ENCODE assay signal across 13 cellular contexts in the genomic region with DNA sequence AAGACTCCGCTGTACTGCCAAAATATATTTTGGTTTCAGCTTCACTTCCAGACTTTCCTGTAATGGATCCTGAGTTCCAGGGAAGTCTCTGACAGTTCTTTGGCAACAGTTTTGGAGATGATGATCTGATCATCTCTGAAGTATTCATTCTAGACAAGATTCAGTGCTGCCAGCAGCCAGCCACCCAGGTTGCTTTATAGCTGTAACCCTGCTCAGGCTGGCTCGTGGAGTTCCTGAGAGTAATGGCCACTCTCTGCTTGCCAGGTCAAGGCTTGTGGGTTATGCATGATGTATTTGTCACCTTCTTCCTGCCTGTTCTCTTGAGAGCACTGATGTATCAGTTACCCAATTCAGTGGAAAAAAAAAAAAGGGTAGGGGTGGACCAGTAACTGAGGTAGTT.
DNase-seq lines count a peak whose midpoint lies in the region; ATAC-seq lines count a peak whose summit lies in the region.
"Had no signal": no experiment of that assay in that cellular context is flagged by ENCODE, and none has a peak within 500 bp of the region (broad histone marks: within the 10 kb centered on the region; RNA-seq: fewer than 3 reads in every experiment).

No MANE protein-coding gene starts in this region.

- POLR2A ChIA-PET in activated CD8-positive, alpha-beta T cell treated with anti-CD3 and anti-CD28 coated beads, Interleukin-2, amount 10 ng/mL, durations not matched to agents 7 days and 5 days (lab: Charles Lee), result no interaction called here

- peak; percentile 25 for DNase-seq in A172 (ENCODE audit: low spot score)
- DNase-seq in RKO (ENCODE audit: low spot score), result peak; percentile 9
- peak; percentile 56 for DNase-seq in glomerular visceral epithelial cell (ENCODE audit: extremely low spot score)
- DNase-seq in activated CD8-positive, alpha-beta T cell treated with anti-CD3 and anti-CD28 coated beads, Interleukin-2, amount 10 ng/mL, durations not matched to agents 7 days and 5 days, result no peak
- DNase-seq in NCI-H510A treated with DMSO at 0.1 percent for 48 hours (lab: John Stamatoyannopoulos, UW), result no peak
- no peak for DNase-seq in activated CD4-positive, alpha-beta T cell treated with anti-CD3 and anti-CD28 coated beads for 48 hours
- no peak for DNase-seq in Ammon's horn (ENCODE audit: low spot score)
- DNase-seq: DMS153, NCI-H2081 treated with DMSO at 0.1 percent for 48 hours, trophoblast cell, WERI-Rb-1 had no signal

- H3K4me3 Mint-ChIP-seq in activated CD8-positive, alpha-beta T cell treated with anti-CD3 and anti-CD28 coated beads, Interleukin-2, amount 10 ng/mL, durations not matched to agents 7 days and 5 days, result no peak overlapping the region
- H3K4me3 Mint-ChIP-seq: dendritic cell treated with granulocyte-macrophage colony-stimulating factor and Interleukin-4, amounts not matched to agents 40 ng/mL and 50 ng/mL, for 4 days had no signal

- peaks cover 29% of the 10 kb centered on the region for H3K36me3 Mint-ChIP-seq in activated CD8-positive, alpha-beta T cell treated with anti-CD3 and anti-CD28 coated beads, Interleukin-2, amount 10 ng/mL, durations not matched to agents 7 days and 5 days (ENCODE audit: low read depth)

- ATAC-seq in GM18861 (IDR thresholded peaks at IDR 0.05; ENCODE audit: unreplicated experiment), result peak; percentile 54
- no peak for ATAC-seq in activated CD8-positive, alpha-beta T cell treated with anti-CD3 and anti-CD28 coated beads, Interleukin-2, amount 10 ng/mL, durations not matched to agents 7 days and 5 days

- H3K4me1 Mint-ChIP-seq in activated CD8-positive, alpha-beta T cell treated with anti-CD3 and anti-CD28 coated beads, Interleukin-2, amount 10 ng/mL, durations not matched to agents 7 days and 5 days (ENCODE audit: low read depth), result no peaks in the 10 kb centered on the region

- no peaks in the 10 kb centered on the region for H3K9me3 Mint-ChIP-seq in activated CD8-positive, alpha-beta T cell treated with anti-CD3 and anti-CD28 coated beads, Interleukin-2, amount 10 ng/mL, durations not matched to agents 7 days and 5 days (ENCODE audit: insufficient read depth)
- H3K9me3 Mint-ChIP-seq: dendritic cell treated with granulocyte-macrophage colony-stimulating factor and Interleukin-4, amounts not matched to agents 40 ng/mL and 50 ng/mL, for 4 days had no signal

- no peak overlapping the region for H3K27ac Mint-ChIP-seq in activated CD8-positive, alpha-beta T cell treated with anti-CD3 and anti-CD28 coated beads, Interleukin-2, amount 10 ng/mL, durations not matched to agents 7 days and 5 days
- H3K27ac Mint-ChIP-seq: dendritic cell treated with granulocyte-macrophage colony-stimulating factor and Interleukin-4, amounts not matched to agents 40 ng/mL and 50 ng/mL, for 4 days had no signal

- CTCF ChIA-PET in activated CD8-positive, alpha-beta T cell treated with anti-CD3 and anti-CD28 coated beads, Interleukin-2, amount 10 ng/mL, durations not matched to agents 7 days and 5 days (lab: Charles Lee), result interaction anchor here (1.1 kb wide), 1 partner anchor 11 kb away, joined by 4 read pairs; no protein-coding TSS in a partner anchor

- no peaks in the 10 kb centered on the region for H3K27me3 Mint-ChIP-seq in activated CD8-positive, alpha-beta T cell treated with anti-CD3 and anti-CD28 coated beads, Interleukin-2, amount 10 ng/mL, durations not matched to agents 7 days and 5 days (ENCODE audit: low read depth)
- H3K27me3 Mint-ChIP-seq: dendritic cell treated with granulocyte-macrophage colony-stimulating factor and Interleukin-4, amounts not matched to agents 40 ng/mL and 50 ng/mL, for 4 days had no signal

Comparison
In these comparisons a context has a peak if more than half of its experiments do, and no peak if none do; other contexts are left out.
1. DNase-seq: peak in A172 (single experiment), RKO (single experiment) and glomerular visceral epithelial cell (single experiment); none in activated CD8-positive, alpha-beta T cell treated with anti-CD3 and anti-CD28 coated beads, Interleukin-2, amount 10 ng/mL, durations not matched to agents 7 days and 5 days (single experiment), NCI-H510A treated with DMSO at 0.1 percent for 48 hours (single experiment), activated CD4-positive, alpha-beta T cell treated with anti-CD3 and anti-CD28 coated beads for 48 hours (single experiment) and Ammon's horn (single experiment).